ENCODE assay signal across 11 cellular contexts in the genomic region with DNA sequence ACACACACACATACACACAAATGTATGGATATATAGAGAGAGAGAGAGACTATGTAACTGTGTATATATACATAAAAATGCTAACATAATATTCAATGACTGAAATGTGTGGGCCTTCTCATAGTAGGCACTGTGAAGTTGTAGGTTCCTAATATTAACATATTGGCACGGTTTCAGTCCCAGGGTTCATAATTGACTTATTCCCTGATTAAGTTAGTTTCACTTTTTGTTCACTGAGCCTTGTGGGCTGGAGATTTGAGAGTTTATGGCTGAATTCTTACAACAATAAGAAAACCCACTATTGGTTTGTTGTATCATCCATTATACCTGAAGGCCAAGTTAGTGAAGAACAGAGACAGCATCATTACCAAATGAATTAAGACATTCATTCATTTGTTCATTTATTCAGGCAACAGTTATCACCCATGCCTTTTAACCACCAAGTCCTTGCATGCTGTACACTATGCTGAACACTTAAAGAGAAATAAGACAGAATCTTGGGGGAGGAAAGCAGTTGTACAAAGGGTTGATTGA.
DNase-seq lines count a peak whose midpoint lies in the region; ATAC-seq and TF ChIP-seq lines count a peak whose summit lies in the region.
"Had no signal": no experiment of that assay in that cellular context is flagged by ENCODE, and none has a peak within 500 bp of the region (broad histone marks: within the 10 kb centered on the region; RNA-seq: fewer than 3 reads in every experiment).

No MANE protein-coding gene starts in this region.

- peaks cover 4% of the 10 kb centered on the region for H3K79me2 ChIP-seq in fibroblast of lung (ENCODE audit: control insufficient read depth, insufficient read depth, low read length)

- no peak overlapping the region for H3K9ac ChIP-seq in fibroblast of lung (ENCODE audit: insufficient read depth, low read length)
- H3K9ac ChIP-seq: GM23248 had no signal

- ATAC-seq in right cardiac atrium (no peak), Right ventricle myocardium superior (ENCODE audit: poor library complexity) (no peak), HG03469 (IDR thresholded peaks at IDR 0.05; ENCODE audit: unreplicated experiment) (peak; percentile 11)

- TF ChIP-seq CTCF in fibroblast of lung (conservative IDR thresholded peaks at IDR 0.05 in 1 of 2, IDR thresholded peaks at IDR 0.05 in 1 of 2; ENCODE audit: low read depth in 1 of 2, low read length in 2 of 2) (no peak), uterus (IDR thresholded peaks at IDR 0.05) (no peak)

- H3K36me3 ChIP-seq in fibroblast of lung (ENCODE audit: control insufficient read depth, insufficient read depth, low read length) (no peaks in the 10 kb centered on the region), uterus (no peaks in the 10 kb centered on the region)
- H3K36me3 ChIP-seq: ovary had no signal

- H2AFZ ChIP-seq in fibroblast of lung (ENCODE audit: low read length), result no peak overlapping the region
- H2AFZ ChIP-seq: GM23248 had no signal

- peak overlapping the region; percentile 41 for H3K4me2 ChIP-seq in fibroblast of lung (ENCODE audit: extremely low read depth, insufficient read depth, low read length)

- no peaks in the 10 kb centered on the region for H3K27me3 ChIP-seq in right cardiac atrium (ENCODE audit: control insufficient read depth, insufficient read depth)
- H3K27me3 ChIP-seq in fibroblast of lung (ENCODE audit: control insufficient read depth, insufficient read depth, low read length), result no peaks in the 10 kb centered on the region
- no peaks in the 10 kb centered on the region for H3K27me3 ChIP-seq in uterus
- H3K27me3 ChIP-seq: ovary had no signal

- intact Hi-C loops in right cardiac atrium (cut with DNase I) (no loop called here), Right ventricle myocardium superior (cut with DNase I) (no loop called here), uterus (cut with DNase I; ENCODE audit: low total_unique reads) (no loop called here)

- TF ChIP-seq POLR2A in uterus (IDR thresholded peaks at IDR 0.05), result no peak

- H3K27ac ChIP-seq in right cardiac atrium (ENCODE audit: low read length) (peak overlapping the region; percentile 64), fibroblast of lung (ENCODE audit: insufficient read depth, low read length) (no peak overlapping the region), uterus (peak overlapping the region; percentile 9 to 93)
- H3K27ac ChIP-seq: GM23248, ovary had no signal

- H4K20me1 ChIP-seq in fibroblast of lung (ENCODE audit: control insufficient read depth, extremely low read depth, insufficient read depth, low read length), result no peaks in the 10 kb centered on the region

- peaks cover 20% of the 10 kb centered on the region for H3K4me1 ChIP-seq in right cardiac atrium (ENCODE audit: control insufficient read depth, insufficient read depth, low read length)
- peaks cover 11% of the 10 kb centered on the region for H3K4me1 ChIP-seq in fibroblast of lung (ENCODE audit: control insufficient read depth, extremely low read depth, insufficient read depth, low read length)
- H3K4me1 ChIP-seq in uterus, result peaks cover 15 to 22% of the 10 kb centered on the region in 2 donors

- WGBS in right cardiac atrium, result 58% methylated on average over 1 of the region's 1 CpG

- no peak for DNase-seq in right cardiac atrium
- DNase-seq in Right ventricle myocardium superior, result no peak
- no peak for DNase-seq in fibroblast of lung (ENCODE audit: low read depth in 2 of 2)
- DNase-seq in uterus, result no peak
- no peak for DNase-seq in stimulated activated CD4-positive, alpha-beta T cell treated with anti-CD3 and anti-CD28 coated beads, Interleukin-1b, Interleukin-23, amount 100 ng/mL, for 48 hours
- DNase-seq in HPDE6-E6E7 (ENCODE audit: extremely low spot score), result no peak
- DNase-seq in H4 (ENCODE audit: low spot score), result no peak
- DNase-seq: GM23248, NCI-H187 treated with DMSO at 0.1 percent for 48 hours, ovary had no signal

- peak overlapping the region; percentile 18 for H3K4me3 ChIP-seq in right cardiac atrium (ENCODE audit: low read length)
- H3K4me3 ChIP-seq in fibroblast of lung (replicated peaks in 1 of 4; ENCODE audit: control extremely low read depth in 1 of 4, insufficient read depth in 1 of 4, low read depth in 3 of 4, low read length in 4 of 4), result no peak overlapping the region
- no peak overlapping the region for H3K4me3 ChIP-seq in uterus
- H3K4me3 ChIP-seq: GM23248, ovary had no signal

- H3K9me3 ChIP-seq in right cardiac atrium (ENCODE audit: control insufficient read depth, low read length), result no peaks in the 10 kb centered on the region
- no peaks in the 10 kb centered on the region for H3K9me3 ChIP-seq in fibroblast of lung (ENCODE audit: control insufficient read depth, insufficient read depth, low read depth, low read length)
- no peaks in the 10 kb centered on the region for H3K9me3 ChIP-seq in uterus
- H3K9me3 ChIP-seq: ovary had no signal
